In the genomic region with DNA sequence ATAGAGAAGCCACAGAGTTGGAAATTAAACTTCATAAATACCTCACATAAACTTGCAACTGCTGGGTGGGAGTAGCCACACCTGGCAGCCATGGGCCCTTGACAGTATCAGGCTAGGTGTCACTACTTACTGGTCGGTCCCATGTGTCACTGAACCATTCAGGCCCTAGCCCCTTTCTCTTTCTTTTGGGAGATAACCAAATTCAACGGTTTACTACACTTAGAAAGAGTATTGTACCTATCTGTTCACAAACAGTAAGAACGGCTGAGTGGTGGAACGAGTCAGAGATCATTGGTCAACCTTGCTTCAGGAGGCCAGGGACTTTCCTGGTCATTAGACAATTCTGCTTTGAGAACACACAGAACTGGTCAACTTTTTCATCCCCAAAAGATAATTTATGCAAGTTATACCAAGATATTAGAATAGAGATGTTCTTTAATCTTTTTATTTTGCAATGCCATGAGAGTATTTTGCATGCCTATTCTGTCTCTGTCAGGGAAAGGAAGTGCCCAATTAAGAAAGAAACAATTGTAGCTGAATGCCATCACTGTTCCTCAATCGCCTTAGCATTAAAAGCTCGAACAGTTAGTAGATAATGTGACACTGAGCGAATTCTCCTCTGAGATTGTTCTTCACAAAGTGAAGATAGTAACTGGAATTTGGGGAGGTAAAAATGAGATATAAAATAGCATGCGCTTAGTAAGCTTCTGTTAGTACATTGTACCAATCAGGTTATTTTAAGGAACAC, we compare ENCODE assay signal across 16 cellular contexts. TPM values are rescaled to one million over a fixed set of nuclear protein-coding genes. Genes with fewer than 3 reads are reported as not detected.
DNase-seq lines count a peak whose midpoint lies in the region; ATAC-seq and TF ChIP-seq lines count a peak whose summit lies in the region.
"Had no signal": no experiment of that assay in that cellular context is flagged by ENCODE, and none has a peak within 500 bp of the region (broad histone marks: within the 10 kb centered on the region; RNA-seq: fewer than 3 reads in every experiment).

No MANE protein-coding gene starts in this region.

- H3K27ac Mint-ChIP-seq in CD4-positive, alpha-beta T cell: peak overlapping the region; percentile 55
- peak overlapping the region in 2 of 3 donors; percentile 23 to 82 for H3K27ac Mint-ChIP-seq in IgD-negative memory B cell

- no peaks in the 10 kb centered on the region for H3K27me3 Mint-ChIP-seq in CD4-positive, alpha-beta T cell
- H3K27me3 Mint-ChIP-seq in IgD-negative memory B cell: no peaks in the 10 kb centered on the region

- intact Hi-C loops in CD4-positive, alpha-beta T cell (cut with DNase I, micrococcal nuclease): no loop called here

- no peaks in the 10 kb centered on the region for H3K27me3 ChIP-seq in CD4-positive, alpha-beta T cell (ENCODE audit: control insufficient read depth, insufficient read depth, low read length)
- no peaks in the 10 kb centered on the region for H3K27me3 ChIP-seq in cardiac muscle cell
- H3K27me3 ChIP-seq: breast epithelium, SJCRH30, tibial artery had no signal

- H3K27ac ChIP-seq in CD4-positive, alpha-beta T cell (ENCODE audit: low read depth, low read length): no peak overlapping the region
- H3K27ac ChIP-seq in cardiac muscle cell: peak overlapping the region; percentile 55
- H3K27ac ChIP-seq: breast epithelium, GM23248, psoas muscle, SJCRH30, tibial artery had no signal

- H3K4me1 Mint-ChIP-seq in CD4-positive, alpha-beta T cell (ENCODE audit: low read depth): peaks cover 34% of the 10 kb centered on the region
- peaks cover 6 to 16% (median 14%) of the 10 kb centered on the region in 3 donors for H3K4me1 Mint-ChIP-seq in IgD-negative memory B cell

- no peak for ATAC-seq in CD4-positive, alpha-beta T cell (ENCODE audit: poor library complexity)
- peak; percentile 65 for ATAC-seq in GM19023 (IDR thresholded peaks at IDR 0.05; ENCODE audit: unreplicated experiment)
- ATAC-seq: psoas muscle had no signal

- no peaks in the 10 kb centered on the region for H3K9me3 ChIP-seq in CD4-positive, alpha-beta T cell (ENCODE audit: control insufficient read depth, low read length)
- no peaks in the 10 kb centered on the region for H3K9me3 ChIP-seq in cardiac muscle cell (ENCODE audit: low read depth)
- H3K9me3 ChIP-seq: breast epithelium, psoas muscle, SJCRH30, tibial artery had no signal

- H3K4me3 Mint-ChIP-seq in CD4-positive, alpha-beta T cell: no peak overlapping the region
- H3K4me3 Mint-ChIP-seq in IgD-negative memory B cell: no peak overlapping the region

- CTCF ChIA-PET in CD4-positive, alpha-beta T cell (lab: Charles Lee): no interaction called here

- peaks cover 20% of the 10 kb centered on the region for H3K36me3 ChIP-seq in cardiac muscle cell
- H3K36me3 ChIP-seq: breast epithelium had no signal

- no peaks in the 10 kb centered on the region for H3K9me3 Mint-ChIP-seq in CD4-positive, alpha-beta T cell
- H3K9me3 Mint-ChIP-seq in IgD-negative memory B cell: no peaks in the 10 kb centered on the region

- DNase-seq in CD4-positive, alpha-beta T cell: no peak
- DNase-seq in cardiac muscle cell (ENCODE audit: low read depth in 1 of 2, low spot score in 1 of 2) (no peak), OCI-M2 (lab: John Stamatoyannopoulos, UW; ENCODE audit: unreplicated experiment) (no peak), C1 segment of cervical spinal cord (lab: John Stamatoyannopoulos, UW) (no peak), AML-193 (lab: John Stamatoyannopoulos, UW) (no peak), NCI-H82 (lab: John Stamatoyannopoulos, UW) (no peak)
- DNase-seq: GM23248, islet precursor cell, NCI-H2029 treated with DMSO at 0.1 percent for 48 hours, NCI-H774, psoas muscle, SJCRH30, tibial artery had no signal

- H3K4me1 ChIP-seq in cardiac muscle cell (ENCODE audit: low read depth): peaks cover 12% of the 10 kb centered on the region
- H3K4me1 ChIP-seq: breast epithelium, SJCRH30 had no signal

- POLR2A ChIA-PET in CD4-positive, alpha-beta T cell (lab: Charles Lee): interaction anchor here (0.8 kb wide), 1 partner anchor 51 kb away, joined by 3 read pairs; the partner anchor contains the start of gene GOLPH3

- peaks cover 85% of the 10 kb centered on the region for H3K36me3 Mint-ChIP-seq in CD4-positive, alpha-beta T cell (ENCODE audit: low read depth)
- H3K36me3 Mint-ChIP-seq in IgD-negative memory B cell: peaks cover 12% of the 10 kb centered on the region

- no peak overlapping the region for H3K4me3 ChIP-seq in cardiac muscle cell
- H3K4me3 ChIP-seq: breast epithelium, GM23248, psoas muscle, SJCRH30, tibial artery had no signal

- TF ChIP-seq CTCF in CD4-positive, alpha-beta T cell (IDR thresholded peaks at IDR 0.05): no peak
- no peak for TF ChIP-seq CTCF in cardiac muscle cell (IDR thresholded peaks at IDR 0.05; ENCODE audit: low read depth, low read length)

RNA-seq across cellular contexts. Expression of gene GOLPH3, which starts 50.9 kb away (rescaled TPM):
- 10 to 100 TPM; 52.0 to 55.4 TPM for total RNA-seq in CD4-positive, alpha-beta T cell
- polyA plus RNA-seq in IgD-negative memory B cell: 99.2 TPM
- total RNA-seq in cardiac muscle cell: 79.6 and 105 TPM in 2 replicates
- 68.1 and 75.1 TPM in 2 replicates for polyA plus RNA-seq in cardiac muscle cell
